Comparison of ENCODE assay signal across 1 cellular context in the genomic region with DNA sequence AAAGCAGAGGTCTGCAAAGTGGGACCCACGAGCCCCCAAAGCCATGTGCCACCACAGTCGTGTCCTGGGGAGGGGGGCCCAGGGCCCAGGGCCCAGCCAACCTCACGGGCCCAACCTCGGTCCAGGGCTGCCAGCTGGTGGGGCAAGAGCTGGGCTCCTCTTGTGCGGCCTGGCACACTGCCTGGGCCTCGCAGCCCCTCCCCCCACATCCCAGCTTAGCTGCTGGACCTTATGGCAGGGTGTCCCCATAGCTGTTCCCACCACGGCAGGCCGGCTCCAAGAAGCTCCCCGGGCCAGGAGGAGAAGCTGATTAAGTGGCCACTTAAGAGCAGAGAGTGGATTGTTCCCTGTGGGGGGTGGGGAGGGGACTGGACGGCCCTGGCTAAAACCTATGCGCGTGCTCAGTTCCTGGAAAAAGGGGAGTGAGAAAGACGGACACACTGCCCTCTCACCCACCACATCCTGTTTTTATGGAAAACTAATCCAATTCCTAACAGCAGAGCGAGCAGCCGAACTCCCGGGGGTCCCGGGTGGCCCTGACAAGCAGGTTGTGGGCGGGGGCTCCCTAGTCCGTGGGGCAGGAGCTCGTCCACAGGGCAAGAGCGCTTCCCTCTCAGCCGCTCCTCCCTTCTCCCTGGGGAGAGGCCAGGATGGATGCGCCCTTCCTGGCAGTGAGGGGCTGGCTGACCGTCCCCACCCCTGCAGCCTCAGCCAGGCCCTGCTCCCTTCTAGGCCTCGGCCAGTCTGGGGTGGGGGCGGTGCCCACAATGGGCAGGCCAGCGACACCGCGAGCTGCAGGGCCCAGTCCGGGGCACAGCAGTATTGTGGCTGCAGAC.
TF ChIP-seq lines count a peak whose summit lies in the region.

No MANE protein-coding gene starts in this region.

TF ChIP-seq in endothelial cell of umbilical vein, 7 proteins besides CTCF, POLR2A, EP300 and RAD21:
- TF ChIP-seq POLR2AphosphoS5 (IDR thresholded peaks at IDR 0.05; ENCODE audit: insufficient read depth, low read depth, low read length) (no peak), JUN (IDR thresholded peaks at IDR 0.05; ENCODE audit: borderline replicate concordance, insufficient read depth, insufficient read length, low read depth) (no peak), GATA2 (IDR thresholded peaks at IDR 0.05; ENCODE audit: insufficient read depth, insufficient read length, low read depth, low read length) (no peak), MYC (IDR thresholded peaks at IDR 0.05; ENCODE audit: low read depth, low read length) (no peak), FOS (IDR thresholded peaks at IDR 0.05; ENCODE audit: borderline replicate concordance, insufficient read depth, low read length) (no peak), EZH2 (IDR thresholded peaks at IDR 0.05; ENCODE audit: borderline replicate concordance, low read depth, low read length, severe bottlenecking) (no peak)
- TF ChIP-seq, protein P1, sequence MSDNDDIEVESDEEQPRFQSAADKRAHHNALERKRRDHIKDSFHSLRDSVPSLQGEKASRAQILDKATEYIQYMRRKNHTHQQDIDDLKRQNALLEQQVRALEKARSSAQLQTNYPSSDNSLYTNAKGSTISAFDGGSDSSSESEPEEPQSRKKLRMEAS (IDR thresholded peaks at IDR 0.05; ENCODE audit: insufficient read depth, insufficient read length) = no peak
